ENCODE assay signal across 2 cellular contexts in the genomic region with DNA sequence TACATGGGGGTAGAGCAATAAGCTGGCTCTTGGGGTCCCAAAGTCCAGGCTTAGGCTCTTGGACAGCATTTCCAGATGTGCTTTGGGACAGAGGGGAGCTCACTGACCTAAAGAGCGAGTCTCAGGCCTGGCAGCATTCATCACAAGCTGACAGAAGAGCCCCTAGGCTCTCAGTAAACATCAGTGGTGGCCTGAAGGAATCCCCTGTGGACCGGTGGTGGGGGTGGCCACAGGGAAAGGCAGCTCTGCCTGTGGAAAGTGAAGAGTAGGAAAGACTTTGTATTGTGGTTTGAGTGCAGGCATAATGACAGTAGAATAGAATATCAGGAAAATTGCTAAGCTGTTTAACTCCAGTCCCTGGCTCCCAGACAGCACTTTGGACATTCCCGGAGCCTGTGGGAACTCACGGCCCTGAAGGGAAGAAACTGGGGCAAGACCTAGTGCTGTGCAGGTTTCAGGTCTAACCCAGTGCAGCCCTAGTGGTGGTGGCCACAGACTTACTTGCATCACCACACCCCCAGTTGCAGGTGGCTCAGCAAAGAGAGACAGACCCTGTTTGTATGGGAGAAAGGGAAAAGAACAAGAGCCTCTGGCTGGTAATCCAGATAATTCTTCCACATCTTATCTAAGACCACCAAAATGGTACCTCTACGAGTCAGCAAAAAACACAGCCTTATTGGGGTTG.
TF ChIP-seq lines count a peak whose summit lies in the region.

No MANE protein-coding gene starts in this region.

TF ChIP-seq in K562, 482 proteins besides CTCF, POLR2A, EP300 and RAD21:
- TF ChIP-seq C11orf30 (IDR thresholded peaks at IDR 0.05; ENCODE audit: low read depth) (0 out of 2 replicates have a peak, but pooled peaks have one; percentile 9), IFI16 (CRISPR knock-in tag; IDR thresholded peaks at IDR 0.05) (no peak), ZNF316 (IDR thresholded peaks at IDR 0.05) (0 out of 2 replicates have a peak, but pooled peaks have one; percentile 26)

TF ChIP-seq in HepG2, 621 proteins besides CTCF, POLR2A, EP300 and RAD21:
- TF ChIP-seq ZNF3 (CRISPR knock-in tag; IDR thresholded peaks at IDR 0.05) (no peak), MAFK (conservative IDR thresholded peaks at IDR 0.05 in 1 of 2, IDR thresholded peaks at IDR 0.05 in 1 of 2; ENCODE audit: low read length in 2 of 2) (peak in 1 of 2 experiments; percentile 28; a peak in 1 of 4 replicates)
